In the genomic region with DNA sequence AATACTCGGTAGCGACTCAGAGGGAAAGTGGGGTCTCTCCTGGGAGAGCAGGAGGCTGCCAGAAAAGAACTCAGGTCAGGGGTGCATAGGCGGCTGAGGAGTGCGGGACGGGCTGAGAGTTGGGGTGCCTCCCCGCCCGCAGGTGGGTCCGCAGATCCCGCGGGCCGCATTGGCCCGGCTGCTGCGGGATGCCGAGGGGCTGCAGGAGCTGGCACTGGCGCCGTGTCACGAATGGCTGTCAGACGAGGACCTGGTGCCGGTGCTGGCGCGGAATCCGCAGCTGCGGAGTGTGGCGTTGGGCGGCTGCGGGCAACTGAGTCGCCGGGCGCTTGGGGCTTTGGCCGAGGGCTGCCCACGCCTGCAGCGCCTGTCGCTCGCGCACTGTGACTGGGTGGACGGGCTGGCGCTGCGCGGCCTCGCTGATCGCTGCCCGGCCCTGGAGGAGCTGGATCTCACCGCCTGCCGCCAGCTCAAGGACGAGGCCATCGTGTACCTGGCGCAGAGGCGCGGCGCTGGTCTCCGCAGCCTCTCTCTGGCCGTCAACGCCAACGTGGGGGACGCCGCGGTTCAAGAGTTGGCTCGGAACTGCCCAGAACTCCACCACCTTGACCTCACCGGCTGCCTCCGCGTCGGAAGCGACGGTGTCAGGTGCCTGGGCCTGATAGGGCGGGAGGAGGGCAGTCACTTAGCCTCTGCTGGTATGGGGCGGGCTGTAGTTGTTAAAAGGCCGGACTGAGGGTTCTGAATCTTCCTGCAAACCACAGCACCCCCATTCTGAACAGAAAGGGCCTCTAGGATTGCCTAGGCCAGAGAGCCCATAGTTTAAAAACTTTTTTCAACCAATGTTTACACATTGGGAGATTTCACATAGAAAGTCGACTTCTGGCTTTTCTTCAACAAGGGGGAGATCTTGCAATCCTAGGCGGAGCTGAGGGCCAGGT, we compare ENCODE assay signal across 9 cellular contexts. TPM values are rescaled to one million over a fixed set of nuclear protein-coding genes. Genes with fewer than 3 reads are reported as not detected.
DNase-seq lines count a peak whose midpoint lies in the region; ATAC-seq, FAIRE-seq and TF ChIP-seq lines count a peak whose summit lies in the region.
"Had no signal": no experiment of that assay in that cellular context is flagged by ENCODE, and none has a peak within 500 bp of the region (broad histone marks: within the 10 kb centered on the region; RNA-seq: fewer than 3 reads in every experiment).

No MANE protein-coding gene starts in this region.

- H3K4me2 ChIP-seq in KMS-11 = peak overlapping the region; percentile 76

- TF ChIP-seq CTCF in KMS-11 (conservative IDR thresholded peaks at IDR 0.05; ENCODE audit: low read depth, low read length) (no peak), astrocyte of the spinal cord (IDR thresholded peaks at IDR 0.05; ENCODE audit: low read depth, low read length) (no peak), kidney (IDR thresholded peaks at IDR 0.05; ENCODE audit: borderline replicate concordance, extremely low read depth, insufficient read depth) (no peak), stomach (IDR thresholded peaks at IDR 0.05) (no peak)

- DNase-seq in activated gamma-delta T cell (lab: John Stamatoyannopoulos, UW) = peak; percentile 31
- no peak for DNase-seq in activated gamma-delta T cell treated with Interleukin-2 at 50 U/mL for 16 hours
- DNase-seq in astrocyte of the spinal cord (ENCODE audit: low read depth, low spot score) = no peak
- peak; percentile 88 for DNase-seq in kidney
- peak; percentile 67 for DNase-seq in stomach

- peak overlapping the region; percentile 77 for H2AFZ ChIP-seq in KMS-11 (ENCODE audit: low read depth)

- peaks cover 8% of the 10 kb centered on the region; the same call in 1 of the 2 replicates for H3K27me3 ChIP-seq in KMS-11 (ENCODE audit: insufficient read depth, low read depth)
- peaks cover 0 to 27% (median 23%) of the 10 kb centered on the region in 3 donors for H3K27me3 ChIP-seq in stomach

- H3K9me3 ChIP-seq in kidney (ENCODE audit: control insufficient read depth in 1 of 2, low read length in 2 of 2) (no peaks in the 10 kb centered on the region), stomach (no peaks in the 10 kb centered on the region)

- H3K4me1 ChIP-seq in KMS-11 (ENCODE audit: low read depth, poor library complexity, severe bottlenecking) (peaks cover 17% of the 10 kb centered on the region), kidney (ENCODE audit: control insufficient read depth in 1 of 2, insufficient read depth in 1 of 2, low read depth in 1 of 2, low read length in 2 of 2) (peaks cover 11 to 29% of the 10 kb centered on the region in 2 donors), stomach (peaks cover 32 to 57% (median 47%) of the 10 kb centered on the region in 4 donors)

- no peaks in the 10 kb centered on the region for H4K20me1 ChIP-seq in KMS-11 (ENCODE audit: insufficient read depth)

- no peak for FAIRE-seq in kidney (lab: Jason Lieb, UNC)
- FAIRE-seq: frontal cortex had no signal

- H3K9ac ChIP-seq in KMS-11 = peak overlapping the region; percentile 53; the same call in 1 of the 2 replicates
- H3K9ac ChIP-seq in kidney (ENCODE audit: low read length in 2 of 2) = peak overlapping the region; percentile 74 to 81

- TF ChIP-seq POLR2A in stomach (IDR thresholded peaks at IDR 0.05) = no peak

- H3K27ac ChIP-seq in KMS-11 (no peak overlapping the region), kidney (ENCODE audit: low read depth in 2 of 2, low read length in 2 of 2) (peak overlapping the region; percentile 80 to 93), stomach (peak overlapping the region; percentile 93 to 98 (median 94))

- in situ Hi-C loops in astrocyte of the spinal cord (cut with HindIII; ENCODE audit: low sequenced_read_pairs) = no loop called here

- H3K79me2 ChIP-seq in KMS-11 (ENCODE audit: insufficient read depth, low read depth) = no peaks in the 10 kb centered on the region

- ATAC-seq in HG03460 (IDR thresholded peaks at IDR 0.05; ENCODE audit: unreplicated experiment) = no peak
- no peak for ATAC-seq in HG02870 (IDR thresholded peaks at IDR 0.05; ENCODE audit: unreplicated experiment)

- 1 to 3% (median 1%) methylated on average over 16 to 69 of the region's 69 CpGs for WGBS in stomach, 5 donors

- H3K36me3 ChIP-seq in KMS-11 (ENCODE audit: insufficient read depth) (no peaks in the 10 kb centered on the region), kidney (ENCODE audit: control insufficient read depth in 1 of 2, insufficient read depth in 2 of 2, low read length in 2 of 2) (peaks cover 0 to 11% of the 10 kb centered on the region in 2 donors), stomach (peaks cover 0 to 24% (median 21%) of the 10 kb centered on the region in 4 donors)

- intact Hi-C loops in kidney (cut with DNase I) = no loop called here
- intact Hi-C loops in stomach (cut with DNase I; ENCODE audit: low total_unique reads) = no loop called here

- TF ChIP-seq EP300 in stomach (IDR thresholded peaks at IDR 0.05) = no peak

- H3K4me3 ChIP-seq in KMS-11 (IDR thresholded peaks at IDR 0.05; ENCODE audit: insufficient read depth, low read depth, low read length) (peak overlapping the region; percentile 12), astrocyte of the spinal cord (ENCODE audit: low read depth, low read length) (peak overlapping the region; percentile 82), kidney (ENCODE audit: low read length in 2 of 2) (peak overlapping the region; percentile 78 to 96), stomach (peak overlapping the region; percentile 79 to 96 (median 91))

RNA-seq across cellular contexts. Expression of a gene that starts 1.3 kb away (rescaled TPM):
- total RNA-seq in kidney = 17.9 TPM
- polyA plus RNA-seq in kidney (ENCODE audit: insufficient read depth, low read depth, low replicate concordance) = 28.0 TPM
- 100 to 1,000 TPM in 1 of 5 donors, 10 to 100 TPM in 2, 1 to 10 TPM in 2; 3.5 to 315 (median 15.6) TPM for total RNA-seq in stomach
- 10 to 100 TPM; 19.2 to 21.4 (median 20.4) TPM for polyA plus RNA-seq in stomach

RNA-seq across cellular contexts. Expression of a gene that starts 3.3 kb away (rescaled TPM):
- total RNA-seq in kidney (2.2 TPM), stomach (10 to 100 TPM; 24.5 to 74.7 (median 24.6) TPM)
- polyA plus RNA-seq in kidney (ENCODE audit: insufficient read depth, low read depth, low replicate concordance) (1.2 TPM), stomach (10 to 100 TPM in 1 of 3 donors, 1 to 10 TPM in 2; 2.2 to 10.4 (median 2.3) TPM)

RNA-seq across cellular contexts. Expression of a gene that starts 10.5 kb away (rescaled TPM):
- total RNA-seq in kidney (50.9 TPM), stomach (100 to 1,000 TPM in 1 of 5 donors, 10 to 100 TPM in 4; 15.9 to 145 (median 31.8) TPM)
- polyA plus RNA-seq in kidney (ENCODE audit: insufficient read depth, low read depth, low replicate concordance) (117 TPM), stomach (10 to 100 TPM; 48.6 to 59.2 (median 49.2) TPM)

RNA-seq across cellular contexts. Expression of a gene that starts 26.4 kb away (rescaled TPM):
- total RNA-seq in kidney (62.7 TPM), stomach (10 to 100 TPM in 4 of 5 donors, 1 to 10 TPM in 1; 9.7 to 84.0 (median 26.7) TPM)
- polyA plus RNA-seq in kidney (ENCODE audit: insufficient read depth, low read depth, low replicate concordance) (14.0 TPM), stomach (10 to 100 TPM; 19.2 to 25.6 (median 20.0) TPM)

RNA-seq across cellular contexts. Expression of a gene that starts 29.4 kb away (rescaled TPM):
- total RNA-seq in kidney (2.7 TPM), stomach (1 to 10 TPM in 1 of 5 donors, not detected in 4; 8.0 TPM)
- polyA plus RNA-seq in kidney (ENCODE audit: insufficient read depth, low read depth, low replicate concordance) (0.62 TPM), stomach (under 1 TPM; 0.46 to 0.62 (median 0.53) TPM)

Comparison
In these comparisons a context has a peak if more than half of its experiments do, and no peak if none do; other contexts are left out.
1. DNase-seq: peak in activated gamma-delta T cell (single experiment), kidney (single experiment) and stomach (single experiment); none in activated gamma-delta T cell treated with Interleukin-2 at 50 U/mL for 16 hours (single experiment) and astrocyte of the spinal cord (single experiment).
2. H3K4me3 ChIP-seq: peak in every context shown above with its lines; median percentile 91 in stomach; 87 in kidney; 82 in astrocyte of the spinal cord; 12 in KMS-11.